In the genomic region with DNA sequence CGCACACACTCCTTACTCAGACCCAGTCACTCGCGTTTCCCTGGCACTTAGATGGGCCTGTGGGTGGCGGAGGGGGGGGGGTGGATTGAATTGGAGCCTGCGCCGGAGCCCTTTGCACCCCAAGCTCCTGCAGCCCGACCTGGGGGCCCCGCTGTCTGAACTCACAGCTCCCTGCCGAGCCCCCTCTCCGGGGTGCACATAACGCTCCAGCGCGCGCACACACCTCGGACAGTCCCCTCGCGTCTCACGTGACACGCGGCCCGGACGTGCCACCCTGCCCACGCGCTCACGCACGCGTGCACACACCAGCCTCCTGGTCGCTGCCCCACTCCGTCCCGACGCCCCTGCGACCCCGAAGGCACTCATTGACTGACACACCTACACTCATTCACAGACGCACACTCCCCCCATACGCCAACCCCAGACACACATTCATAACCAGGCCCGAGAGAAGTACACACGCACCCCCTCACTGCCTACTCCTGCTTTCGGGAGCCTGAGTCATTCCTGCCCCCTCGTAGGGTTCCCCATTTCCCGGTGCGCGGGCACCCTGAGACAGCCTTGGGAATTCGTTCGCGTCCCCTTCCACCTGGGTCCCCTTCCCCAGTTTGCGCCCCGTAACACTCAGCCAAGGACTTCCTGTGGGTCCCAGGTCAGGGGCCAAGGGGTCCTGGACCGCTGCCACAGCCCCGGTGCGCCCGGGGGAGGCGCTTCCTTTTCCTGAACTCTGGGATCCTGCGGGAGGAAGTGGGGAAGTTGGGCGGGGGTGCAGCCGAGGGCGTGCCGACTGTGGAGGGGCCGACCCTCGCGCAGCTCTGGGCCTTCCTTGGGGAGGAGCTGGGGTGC, we compare ENCODE assay signal across 8 cellular contexts. TPM values are rescaled to one million over a fixed set of nuclear protein-coding genes. Genes with fewer than 3 reads are reported as not detected.
DNase-seq lines count a peak whose midpoint lies in the region; ATAC-seq and TF ChIP-seq lines count a peak whose summit lies in the region.

No MANE protein-coding gene starts in this region.

- H3K4me3 Mint-ChIP-seq in activated naive CD8-positive, alpha-beta T cell treated with anti-CD3 and anti-CD28 coated beads, Interleukin-2, amount 50 U/mL, for 24 hours, result peak overlapping the region; percentile 85

- H3K27me3 ChIP-seq in Peyer's patch, result no peaks in the 10 kb centered on the region

- peak overlapping the region; percentile 84 to 91 (median 86) for H3K27ac ChIP-seq in Peyer's patch

- no peak for TF ChIP-seq POLR2A in Peyer's patch (IDR thresholded peaks at IDR 0.05)

- peaks cover 67% of the 10 kb centered on the region for H3K4me1 Mint-ChIP-seq in activated naive CD8-positive, alpha-beta T cell treated with anti-CD3 and anti-CD28 coated beads, Interleukin-2, amount 50 U/mL, for 24 hours

- TF ChIP-seq CTCF in GM10266 (IDR thresholded peaks at IDR 0.05; ENCODE audit: control insufficient read depth, insufficient read depth, low read depth, missing control alignments) (no peak), Peyer's patch (IDR thresholded peaks at IDR 0.05) (no peak)

- H3K27ac Mint-ChIP-seq in activated naive CD8-positive, alpha-beta T cell treated with anti-CD3 and anti-CD28 coated beads, Interleukin-2, amount 50 U/mL, for 24 hours, result peak overlapping the region; percentile 94

- H3K9me3 ChIP-seq in Peyer's patch, result no peaks in the 10 kb centered on the region

- H3K9me3 Mint-ChIP-seq in activated naive CD8-positive, alpha-beta T cell treated with anti-CD3 and anti-CD28 coated beads, Interleukin-2, amount 50 U/mL, for 24 hours, result no peaks in the 10 kb centered on the region

- DNase-seq in GM10266 (ENCODE audit: extremely low spot score), result peak; percentile 50
- DNase-seq in Peyer's patch, result peak; percentile 49 to 70 (median 59)
- DNase-seq in activated naive CD8-positive, alpha-beta T cell treated with anti-CD3 and anti-CD28 coated beads, Interleukin-2, amount 50 U/mL, for 24 hours, result peak; percentile 66
- peak; percentile 86 for DNase-seq in left cardiac atrium
- DNase-seq in posterior cingulate gyrus, result peak; percentile 30 to 93 (median 61)
- no peak for DNase-seq in NCI-H2196 (lab: John Stamatoyannopoulos, UW; ENCODE audit: unreplicated experiment)
- no peak for DNase-seq in DMS153 (lab: John Stamatoyannopoulos, UW)
- no peak for DNase-seq in NCI-H1436 treated with DMSO at 0.1 percent for 48 hours (lab: John Stamatoyannopoulos, UW)

- peak; percentile 53 for ATAC-seq in activated naive CD8-positive, alpha-beta T cell treated with anti-CD3 and anti-CD28 coated beads, Interleukin-2, amount 50 U/mL, for 24 hours
- ATAC-seq in left cardiac atrium, result peak; percentile 73 to 78

- H3K36me3 Mint-ChIP-seq in activated naive CD8-positive, alpha-beta T cell treated with anti-CD3 and anti-CD28 coated beads, Interleukin-2, amount 50 U/mL, for 24 hours (ENCODE audit: low read depth), result peaks cover 4% of the 10 kb centered on the region

- peaks cover 0 to 26% (median 7%) of the 10 kb centered on the region in 4 donors for H3K4me1 ChIP-seq in Peyer's patch

- H3K4me3 ChIP-seq in Peyer's patch, result peak overlapping the region; percentile 86 to 95 (median 91)

- intact Hi-C loops in left cardiac atrium (cut with DNase I), result loop anchor here in 1 of 2 donors (5.0 kb wide), 1 partner anchor 107 kb away; no protein-coding TSS in a partner anchor
- intact Hi-C loops in posterior cingulate gyrus (cut with DNase I), result loop anchor here (5.0 kb wide), 2 partner anchors 47 to 97 kb away; no protein-coding TSS in a partner anchor

- H3K36me3 ChIP-seq in Peyer's patch, result no peaks in the 10 kb centered on the region

- no peaks in the 10 kb centered on the region for H3K27me3 Mint-ChIP-seq in activated naive CD8-positive, alpha-beta T cell treated with anti-CD3 and anti-CD28 coated beads, Interleukin-2, amount 50 U/mL, for 24 hours

RNA-seq across cellular contexts. Expression of a gene that starts 1.1 kb away (rescaled TPM):
- total RNA-seq in Peyer's patch, result 10 to 100 TPM in 1 of 4 donors, 1 to 10 TPM in 3; 3.0 to 23.1 (median 5.2) TPM
- 10 to 100 TPM; 13.7 to 17.9 TPM for total RNA-seq in left cardiac atrium

RNA-seq across cellular contexts. Expression of a gene that starts 38.0 kb away (rescaled TPM):
- total RNA-seq in Peyer's patch (under 1 TPM in 3 of 4 donors, not detected in 1; 0.53 to 0.85 (median 0.67) TPM), left cardiac atrium (under 1 TPM; 0.34 to 0.80 TPM)

RNA-seq across cellular contexts. Expression of a gene that starts 45.3 kb away (rescaled TPM):
- total RNA-seq in Peyer's patch (100 to 1,000 TPM in 3 of 4 donors, 10 to 100 TPM in 1; 72.3 to 276 (median 135) TPM), left cardiac atrium (100 to 1,000 TPM; 145 to 180 TPM)

Comparison
In these comparisons a context has a peak if more than half of its experiments do, and no peak if none do; other contexts are left out.
1. DNase-seq: peak in GM10266 (single experiment), Peyer's patch (3 of 3), activated naive CD8-positive, alpha-beta T cell treated with anti-CD3 and anti-CD28 coated beads, Interleukin-2, amount 50 U/mL, for 24 hours (single experiment), left cardiac atrium (single experiment) and posterior cingulate gyrus (10 of 10); none in NCI-H2196 (single experiment), DMS153 (single experiment) and NCI-H1436 treated with DMSO at 0.1 percent for 48 hours (single experiment).